1 cellular context compared by ENCODE assay signal in genomic region chrX:69309074-69309792, GRCh38.
TF ChIP-seq lines count a peak whose summit lies in the region.

No MANE protein-coding gene starts in this region.

TF ChIP-seq in A549, 52 proteins besides CTCF, POLR2A, EP300 and RAD21 (continued from another document):
- no peak for TF ChIP-seq KDM1A (IDR thresholded peaks at IDR 0.05; ENCODE audit: low read depth)
- no peak for TF ChIP-seq ELK1 (IDR thresholded peaks at IDR 0.05; ENCODE audit: low read depth, low read length)
- no peak for TF ChIP-seq HOXA7 (CRISPR knock-in tag; IDR thresholded peaks at IDR 0.05)
TF ChIP-seq in A549: peak in this region for 0.
